ENCODE assay signal across 8 cellular contexts in the genomic region with DNA sequence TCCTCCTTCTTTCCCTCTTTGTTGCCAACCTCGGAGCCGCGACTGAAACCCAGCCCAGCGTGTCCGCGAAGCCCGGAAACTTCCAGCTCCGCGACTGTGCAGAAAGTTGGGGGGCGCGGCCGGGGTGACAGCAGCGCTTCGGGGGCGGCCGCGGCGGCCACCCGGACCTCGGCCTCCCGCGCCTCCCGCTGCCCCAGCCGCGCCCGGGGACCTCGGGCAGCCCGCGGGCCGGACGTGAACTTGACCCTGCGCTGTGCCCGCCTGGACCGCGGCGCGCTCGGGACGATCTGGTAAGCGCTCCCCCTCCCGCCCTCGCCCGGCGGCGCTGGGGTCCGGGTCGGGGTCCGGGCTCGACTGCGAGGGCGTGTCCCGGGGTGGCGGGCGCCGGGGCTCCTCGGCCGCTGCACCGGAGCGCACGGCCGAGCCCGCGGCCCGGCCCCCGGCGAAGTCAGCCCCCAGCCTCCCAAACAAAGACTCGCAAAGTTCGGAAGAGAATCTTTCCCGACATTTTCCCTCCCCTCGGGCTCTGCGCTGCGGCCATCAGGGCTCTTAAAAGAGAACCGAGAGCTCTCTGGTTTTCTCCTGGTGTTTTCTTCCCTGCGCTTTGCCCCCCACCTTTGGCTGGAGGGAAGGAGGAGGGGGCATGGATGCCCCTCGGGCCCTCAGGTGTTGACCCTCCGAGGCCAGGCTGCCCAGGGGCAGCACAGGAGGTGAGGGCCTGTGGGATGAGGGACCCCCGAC.
DNase-seq lines count a peak whose midpoint lies in the region; ATAC-seq and TF ChIP-seq lines count a peak whose summit lies in the region.

No MANE protein-coding gene starts in this region.

- H3K36me3 Mint-ChIP-seq in endodermal cell (ENCODE audit: low read depth) (no peaks in the 10 kb centered on the region), type B pancreatic cell (no peaks in the 10 kb centered on the region)

- H3K27me3 Mint-ChIP-seq in endodermal cell (ENCODE audit: insufficient read depth), result peaks cover 23% of the 10 kb centered on the region
- peaks cover 25% of the 10 kb centered on the region for H3K27me3 Mint-ChIP-seq in type B pancreatic cell

- H3K9ac ChIP-seq in endodermal cell (ENCODE audit: extremely low read depth, low read length, poor library complexity, severe bottlenecking) (no peak overlapping the region), mucosa of rectum (ENCODE audit: low read depth in 1 of 2, low read length in 2 of 2) (peak overlapping the region; percentile 86 to 90)

- H3K9me3 Mint-ChIP-seq in endodermal cell (no peaks in the 10 kb centered on the region), type B pancreatic cell (no peaks in the 10 kb centered on the region)

- H3K4me1 Mint-ChIP-seq in endodermal cell, result peaks cover 6% of the 10 kb centered on the region
- H3K4me1 Mint-ChIP-seq in type B pancreatic cell (ENCODE audit: unreplicated experiment), result no peaks in the 10 kb centered on the region

- H3K36me3 ChIP-seq in BJ (ENCODE audit: control insufficient read depth, insufficient read depth, low read length) (peaks cover 2% of the 10 kb centered on the region; the same call in 1 of the 2 replicates), endodermal cell (ENCODE audit: control insufficient read depth, insufficient read depth, low read length) (no peaks in the 10 kb centered on the region), mucosa of rectum (ENCODE audit: control insufficient read depth in 2 of 2, insufficient read depth in 2 of 2, low read length in 2 of 2) (peaks cover 2 to 4% of the 10 kb centered on the region in 2 donors)

- CTCF ChIA-PET in BJ (lab: Yijun Ruan, JAX) (interaction anchor here (1.2 to 1.8 kb wide), 3 partner anchors 8 to 38 kb away, joined by 3 to 8 read pairs (median 4); no protein-coding TSS in a partner anchor), RWPE1 (lab: Yijun Ruan, JAX) (no interaction called here)

- no peak for ATAC-seq in HG03139 (IDR thresholded peaks at IDR 0.05; ENCODE audit: unreplicated experiment)

- no peak overlapping the region for H3K27ac Mint-ChIP-seq in endodermal cell
- no peak overlapping the region for H3K27ac Mint-ChIP-seq in type B pancreatic cell

- TF ChIP-seq CTCF in BJ (IDR thresholded peaks at IDR 0.05; ENCODE audit: insufficient read depth, low read depth, low read length) (no peak), RWPE1 (conservative IDR thresholded peaks at IDR 0.05; ENCODE audit: low read depth) (no peak), endodermal cell (conservative IDR thresholded peaks at IDR 0.05) (no peak), type B pancreatic cell (conservative IDR thresholded peaks at IDR 0.05) (no peak)

- H3K4me3 ChIP-seq in BJ (ENCODE audit: low read depth, low read length) (peak overlapping the region; percentile 54), endodermal cell (ENCODE audit: low read length) (peak overlapping the region; percentile 60), mucosa of rectum (ENCODE audit: low read length in 2 of 2) (peak overlapping the region; percentile 73 to 80)

- H3K27me3 ChIP-seq in BJ (ENCODE audit: control insufficient read depth, insufficient read depth, low read length) (no peaks in the 10 kb centered on the region), endodermal cell (ENCODE audit: control insufficient read depth, insufficient read depth, low read length, poor library complexity, severe bottlenecking) (peaks cover 40% of the 10 kb centered on the region), mucosa of rectum (ENCODE audit: control insufficient read depth in 2 of 2, insufficient read depth in 2 of 2, low read length in 2 of 2) (no peaks in the 10 kb centered on the region)

- H3K27ac ChIP-seq in RWPE1 (peak overlapping the region; percentile 100), endodermal cell (ENCODE audit: low read depth, low read length) (no peak overlapping the region), mucosa of rectum (ENCODE audit: low read depth in 2 of 2, low read length in 2 of 2) (peak overlapping the region; percentile 91 to 92)

- no peaks in the 10 kb centered on the region for H3K9me3 ChIP-seq in endodermal cell (ENCODE audit: control insufficient read depth, low read length)
- H3K9me3 ChIP-seq in mucosa of rectum (ENCODE audit: control insufficient read depth in 2 of 2, low read length in 2 of 2), result no peaks in the 10 kb centered on the region

- POLR2A ChIA-PET in BJ (lab: Charles Lee), result interaction anchor here (0.6 kb wide), 1 partner anchor 106 kb away, joined by 6 read pairs; no protein-coding TSS in a partner anchor
- POLR2A ChIA-PET in RWPE1 (lab: Yijun Ruan, JAX; ENCODE audit: low non-redundant PET), result no interaction called here

- peak overlapping the region; percentile 54 for H3K4me3 Mint-ChIP-seq in endodermal cell
- peak overlapping the region; percentile 77 for H3K4me3 Mint-ChIP-seq in type B pancreatic cell

- no peaks in the 10 kb centered on the region for H3K4me1 ChIP-seq in endodermal cell (ENCODE audit: control insufficient read depth, insufficient read depth, low read length)
- H3K4me1 ChIP-seq in mucosa of rectum (ENCODE audit: control insufficient read depth in 2 of 2, insufficient read depth in 2 of 2, low read length in 2 of 2), result peaks cover 36 to 45% of the 10 kb centered on the region in 2 donors

- DNase-seq in BJ (ENCODE audit: low read depth) (no peak), RWPE1 (ENCODE audit: low spot score) (no peak), endodermal cell (peak; percentile 74), type B pancreatic cell (ENCODE audit: extremely low spot score, unreplicated experiment) (no peak), kidney glomerular epithelial cell (lab: John Stamatoyannopoulos, UW) (no peak), HuH-7.5 (ENCODE audit: low spot score) (no peak)

- WGBS in endodermal cell (ENCODE audit: insufficient coverage in 1 of 2, insufficient read length in 1 of 2), 2 experiments, result 5 to 11% methylated on average over 25 to 76 of the region's 77 CpGs
